Comparison of ENCODE assay signal across 36 cellular contexts in the genomic region with DNA sequence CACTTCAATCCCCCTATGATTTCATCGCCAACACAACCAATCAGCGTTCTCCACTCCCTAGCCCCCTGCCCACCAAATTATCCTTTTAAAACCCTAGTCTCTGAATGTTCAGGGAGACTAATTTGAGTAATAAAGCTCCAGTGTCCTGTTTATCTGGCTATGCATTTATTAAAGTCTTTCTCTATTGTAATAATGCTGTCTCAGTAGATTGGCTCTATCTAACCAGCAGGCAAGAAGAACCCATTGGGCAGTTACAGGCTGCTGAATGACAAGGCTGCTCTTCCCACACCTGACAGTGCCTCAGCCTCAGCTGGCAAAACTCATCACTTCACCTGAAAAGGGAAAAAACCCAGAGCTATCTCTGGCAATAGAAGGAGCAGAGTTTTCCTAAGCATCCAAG. TPM values are rescaled to one million over a fixed set of nuclear protein-coding genes. Genes with fewer than 3 reads are reported as not detected.
"Had no signal": no experiment of that assay in that cellular context is flagged by ENCODE, and none has a peak within 500 bp of the region (broad histone marks: within the 10 kb centered on the region; RNA-seq: fewer than 3 reads in every experiment).

No MANE protein-coding gene starts in this region.

- H3K27ac ChIP-seq: adrenal gland, body of pancreas, brain microvascular endothelial cell, breast epithelium, VCaP had no signal

- H3K9me3 ChIP-seq: adrenal gland had no signal

- ATAC-seq: activated CD8-positive, alpha-beta T cell treated with anti-CD3 and anti-CD28 coated beads for 36 hours; activated naive CD4-positive, alpha-beta T cell treated with anti-CD3 and anti-CD28 coated beads, Interleukin-2, amount 50 U/mL, for 72 hours; activated T-cell treated with anti-CD3 and anti-CD28 coated beads, Interleukin-2, amount 50 U/mL, for 4 hours; activated T-cell treated with anti-CD3 and anti-CD28 coated beads, Interleukin-2, amount 50 U/mL, for 72 hours; activated T-helper 17 cell treated with anti-CD3 and anti-CD28 coated beads, Interleukin-2, amount 50 U/mL, for 72 hours; body of pancreas had no signal

- H3K4me1 Mint-ChIP-seq: activated B cell treated with CpG ODN at 0.5 μM for 24 hours; activated CD4-positive, alpha-beta T cell treated with anti-CD3 and anti-CD28 coated beads, Interleukin-2, amount 10 ng/mL, durations not matched to agents 24 days and 14 days; activated naive CD8-positive, alpha-beta T cell treated with anti-CD3 and anti-CD28 coated beads for 36 hours; activated T-helper 17 cell treated with anti-CD3 and anti-CD28 coated beads, Interleukin-2, amount 50 U/mL, for 72 hours had no signal

- H3K27me3 Mint-ChIP-seq: activated CD4-positive, alpha-beta T cell treated with anti-CD3 and anti-CD28 coated beads, Interleukin-2, amount 10 ng/mL, durations not matched to agents 24 days and 14 days had no signal

- H3K27me3 ChIP-seq: adrenal gland, body of pancreas, brain microvascular endothelial cell had no signal

- H3K4me3 ChIP-seq: adrenal gland, body of pancreas, breast epithelium had no signal

- H3K27ac Mint-ChIP-seq: activated B cell treated with CpG ODN at 0.5 μM for 24 hours; activated CD4-positive, alpha-beta memory T cell treated with anti-CD3 and anti-CD28 coated beads for 36 hours; activated CD4-positive, alpha-beta T cell treated with anti-CD3 and anti-CD28 coated beads, Interleukin-2, amount 10 ng/mL, durations not matched to agents 24 days and 14 days; activated CD8-positive, alpha-beta T cell treated with anti-CD3 and anti-CD28 coated beads for 36 hours; activated naive CD4-positive, alpha-beta T cell treated with anti-CD3 and anti-CD28 coated beads for 36 hours; activated naive CD4-positive, alpha-beta T cell treated with anti-CD3 and anti-CD28 coated beads, Interleukin-2, amount 50 U/mL, for 72 hours; activated naive CD8-positive, alpha-beta T cell treated with anti-CD3 and anti-CD28 coated beads for 36 hours; activated T-cell treated with anti-CD3 and anti-CD28 coated beads, Interleukin-2, amount 50 U/mL, for 72 hours; activated T-helper 1 cell treated with anti-CD3 and anti-CD28 coated beads, Interleukin-12 subunit alpha, Interleukin-12 subunit beta, Interleukin-2, Interleukin-4 antibody, amounts not matched to agents 30 ng/mL and 10 ng/mL and 1 ng/mL, durations not matched to agents 14 hours and 24 hours and 36 hours; activated T-helper 17 cell treated with anti-CD3 and anti-CD28 coated beads, Interleukin-2, amount 50 U/mL, for 72 hours; T-helper 1 cell treated with Interleukin-12 subunit alpha and Interleukin-12 subunit beta and Interleukin-4 antibody, amounts not matched to agents 30 μg/mL and 1 μg/mL, for 36 hours; T-helper 2 cell treated with Interferon-gamma antibody and Interleukin-4, amounts not matched to agents 5 μg/mL and 100 μg/mL, for 36 hours had no signal

- H3K4me3 Mint-ChIP-seq: activated B cell treated with CpG ODN at 0.5 μM for 24 hours; activated CD4-positive, alpha-beta memory T cell treated with anti-CD3 and anti-CD28 coated beads for 36 hours; activated CD4-positive, alpha-beta T cell treated with anti-CD3 and anti-CD28 coated beads, Interleukin-2, amount 10 ng/mL, durations not matched to agents 24 days and 14 days; activated CD8-positive, alpha-beta T cell treated with anti-CD3 and anti-CD28 coated beads for 36 hours; activated naive CD4-positive, alpha-beta T cell treated with anti-CD3 and anti-CD28 coated beads for 36 hours; activated naive CD8-positive, alpha-beta T cell treated with anti-CD3 and anti-CD28 coated beads for 36 hours; activated T-cell treated with anti-CD3 and anti-CD28 coated beads, Interleukin-2, amount 50 U/mL, for 4 hours; activated T-cell treated with anti-CD3 and anti-CD28 coated beads, Interleukin-2, amount 50 U/mL, for 72 hours; activated T-helper 1 cell treated with anti-CD3 and anti-CD28 coated beads, Interleukin-12 subunit alpha, Interleukin-12 subunit beta, Interleukin-2, Interleukin-4 antibody, amounts not matched to agents 30 ng/mL and 10 ng/mL and 1 ng/mL, durations not matched to agents 14 hours and 24 hours and 36 hours; activated T-helper 17 cell treated with anti-CD3 and anti-CD28 coated beads, Interleukin-2, amount 50 U/mL, for 72 hours; T-helper 1 cell treated with Interleukin-12 subunit alpha and Interleukin-12 subunit beta and Interleukin-4 antibody, amounts not matched to agents 30 μg/mL and 1 μg/mL, for 36 hours; T-helper 2 cell treated with Interferon-gamma antibody and Interleukin-4, amounts not matched to agents 5 μg/mL and 100 μg/mL, for 36 hours had no signal

- H3K36me3 ChIP-seq: adrenal gland, brain microvascular endothelial cell, breast epithelium had no signal

- H3K36me3 Mint-ChIP-seq: activated CD4-positive, alpha-beta memory T cell treated with anti-CD3 and anti-CD28 coated beads for 36 hours had no signal

- H3K4me1 ChIP-seq: adrenal gland, body of pancreas, breast epithelium had no signal

- DNase-seq: activated B cell treated with CpG ODN at 0.5 μM for 24 hours; activated CD4-positive, alpha-beta memory T cell treated with anti-CD3 and anti-CD28 coated beads for 36 hours; activated CD4-positive, alpha-beta T cell treated with anti-CD3 and anti-CD28 coated beads for 4 hours; activated CD4-positive, alpha-beta T cell treated with anti-CD3 and anti-CD28 coated beads, Interleukin-2, amount 10 ng/mL, durations not matched to agents 24 days and 14 days; activated CD4-positive, alpha-beta T cell treated with anti-CD3 and anti-CD28 coated beads, Interleukin-2, amount 50 U/mL, for 1 hour; activated CD4-positive, alpha-beta T cell treated with anti-CD3 and anti-CD28 coated beads, Interleukin-2, amount 50 U/mL, for 4 hours; activated CD4-positive, CD25-positive, alpha-beta regulatory T cell treated with anti-CD3 and anti-CD28 coated beads, Interleukin-2, amount 50 U/mL, for 72 hours; activated CD8-positive, alpha-beta memory T cell treated with anti-CD3 and anti-CD28 coated beads, Interleukin-2, amount 50 U/mL, for 4 hours; activated CD8-positive, alpha-beta T cell treated with anti-CD3 and anti-CD28 coated beads for 36 hours; activated gamma-delta T cell treated with Interleukin-2 at 50 U/mL for 16 hours; activated naive CD4-positive, alpha-beta T cell; activated naive CD4-positive, alpha-beta T cell treated with anti-CD3 and anti-CD28 coated beads for 36 hours; activated naive CD4-positive, alpha-beta T cell treated with anti-CD3 and anti-CD28 coated beads, Interleukin-2, amount 50 U/mL, for 16 hours; activated naive CD8-positive, alpha-beta T cell treated with anti-CD3 and anti-CD28 coated beads for 36 hours; activated T-cell treated with anti-CD3 and anti-CD28 coated beads for 4 hours; activated T-cell treated with anti-CD3 and anti-CD28 coated beads, Interleukin-2, amount 50 U/mL, for 1 hour; activated T-cell treated with anti-CD3 and anti-CD28 coated beads, Interleukin-2, amount 50 U/mL, for 4 hours; activated T-cell treated with anti-CD3 and anti-CD28 coated beads, Interleukin-2, amount 50 U/mL, for 72 hours; adrenal gland; amniotic stem cell; aorta; body of pancreas; brain microvascular endothelial cell; central memory CD4-positive, alpha-beta T cell; T-helper 1 cell; T-helper 2 cell; T-helper 9 cell had no signal

RNA-seq across cellular contexts. Expression of a gene that starts 20.2 kb away (rescaled TPM):
- total RNA-seq: activated B cell treated with CpG ODN at 0.5 μM for 24 hours; activated CD4-positive, alpha-beta memory T cell treated with anti-CD3 and anti-CD28 coated beads for 36 hours; activated CD4-positive, alpha-beta T cell treated with anti-CD3 and anti-CD28 coated beads, Interleukin-2, amount 10 ng/mL, durations not matched to agents 24 days and 14 days; activated CD8-positive, alpha-beta memory T cell treated with anti-CD3 and anti-CD28 coated beads for 36 hours; activated CD8-positive, alpha-beta T cell treated with anti-CD3 and anti-CD28 coated beads for 36 hours; activated naive CD4-positive, alpha-beta T cell treated with anti-CD3 and anti-CD28 coated beads for 36 hours; activated naive CD4-positive, alpha-beta T cell treated with anti-CD3 and anti-CD28 coated beads, Interleukin-2, amount 50 U/mL, for 72 hours; activated naive CD8-positive, alpha-beta T cell treated with anti-CD3 and anti-CD28 coated beads for 36 hours; activated T-cell treated with anti-CD3 and anti-CD28 coated beads, Interleukin-2, amount 50 U/mL, for 4 hours; activated T-cell treated with anti-CD3 and anti-CD28 coated beads, Interleukin-2, amount 50 U/mL, for 72 hours; activated T-helper 1 cell treated with anti-CD3 and anti-CD28 coated beads, Interleukin-12 subunit alpha, Interleukin-12 subunit beta, Interleukin-2, Interleukin-4 antibody, amounts not matched to agents 30 ng/mL and 10 ng/mL and 1 ng/mL, durations not matched to agents 14 hours and 24 hours and 36 hours; activated T-helper 17 cell treated with anti-CD3 and anti-CD28 coated beads, Interleukin-2, amount 50 U/mL, for 72 hours; astrocyte had no signal
